Comparison of ENCODE assay signal across 10 cellular contexts in genomic region chr22:39528080-39528661, GRCh38. TPM values are rescaled to one million over a fixed set of nuclear protein-coding genes. Genes with fewer than 3 reads are reported as not detected.
DNase-seq lines count a peak whose midpoint lies in the region; ATAC-seq and TF ChIP-seq lines count a peak whose summit lies in the region.
"Had no signal": no experiment of that assay in that cellular context is flagged by ENCODE, and none has a peak within 500 bp of the region (broad histone marks: within the 10 kb centered on the region; RNA-seq: fewer than 3 reads in every experiment).

No MANE protein-coding gene starts in this region.

- no peak for DNase-seq in left ventricle myocardium inferior
- no peak for DNase-seq in Right ventricle myocardium superior
- DNase-seq in SK-N-DZ (ENCODE audit: low spot score), result peak; percentile 39
- DNase-seq in uterus, result no peak
- DNase-seq in SHP77 treated with DMSO at 0.1 percent for 48 hours (lab: John Stamatoyannopoulos, UW), result no peak
- no peak for DNase-seq in hepatic stellate cell (ENCODE audit: low spot score)
- no peak for DNase-seq in T1000 (lab: John Stamatoyannopoulos, UW)
- DNase-seq: KG1 had no signal

- no peaks in the 10 kb centered on the region for H3K9me3 ChIP-seq in left ventricle myocardium inferior (replicated peaks)
- H3K9me3 ChIP-seq in uterus, result no peaks in the 10 kb centered on the region

- TF ChIP-seq CTCF in left ventricle myocardium inferior (IDR thresholded peaks at IDR 0.05; ENCODE audit: borderline replicate concordance) (no peak), uterus (IDR thresholded peaks at IDR 0.05) (no peak)

- intact Hi-C loops in left ventricle myocardium inferior (cut with micrococcal nuclease), result no loop called here
- intact Hi-C loops in Right ventricle myocardium superior (cut with DNase I), result loop anchor here (10.0 kb wide), 2 partner anchors 183 to 353 kb away; partner anchors contain the start of gene SYNGR1
- intact Hi-C loops in uterus (cut with DNase I; ENCODE audit: low total_unique reads), result no loop called here

- ATAC-seq in Right ventricle myocardium superior (ENCODE audit: poor library complexity), result no peak
- ATAC-seq: right cardiac atrium had no signal

- no peak for TF ChIP-seq POLR2A in uterus (IDR thresholded peaks at IDR 0.05)

- H3K4me1 ChIP-seq in left ventricle myocardium inferior (peaks cover 80% of the 10 kb centered on the region), uterus (peaks cover 8 to 37% of the 10 kb centered on the region in 2 donors)

- H3K4me3 ChIP-seq in left ventricle myocardium inferior, result peak overlapping the region; percentile 51
- H3K4me3 ChIP-seq in uterus, result no peak overlapping the region

- peak overlapping the region; percentile 50 for H3K27ac ChIP-seq in left ventricle myocardium inferior (replicated peaks)
- peak overlapping the region; percentile 60 for H3K27ac ChIP-seq in layer of hippocampus (ENCODE audit: low read depth, low read length)
- H3K27ac ChIP-seq in uterus, result peak overlapping the region; percentile 32 to 51

- peaks cover 36% of the 10 kb centered on the region for H3K36me3 ChIP-seq in left ventricle myocardium inferior
- no peaks in the 10 kb centered on the region for H3K36me3 ChIP-seq in uterus

- H3K27me3 ChIP-seq in left ventricle myocardium inferior (ENCODE audit: low read depth) (no peaks in the 10 kb centered on the region), layer of hippocampus (ENCODE audit: control insufficient read depth, insufficient read depth, low read length) (no peaks in the 10 kb centered on the region), uterus (no peaks in the 10 kb centered on the region)

RNA-seq across cellular contexts. Expression of gene RPS19BP1, which starts 4.4 kb away (rescaled TPM):
- total RNA-seq in left ventricle myocardium inferior, result 59.3 TPM
- total RNA-seq in Right ventricle myocardium superior, result 59.0 TPM
- polyA plus RNA-seq in SK-N-DZ (2014; cell fraction: cytosol; rRNA removed), result 151 and 169 TPM in 2 replicates
- 143 and 168 TPM in 2 replicates for polyA plus RNA-seq in SK-N-DZ (2014; cell fraction: nucleus; rRNA removed)
- total RNA-seq in uterus, result 100 to 1,000 TPM in 1 of 4 donors, 10 to 100 TPM in 3; 24.5 to 125 (median 50.7) TPM

RNA-seq across cellular contexts. Expression of gene ATF4, which starts 7.8 kb away (rescaled TPM):
- total RNA-seq in left ventricle myocardium inferior (193 TPM), Right ventricle myocardium superior (200 TPM), uterus (100 to 1,000 TPM; 105 to 351 (median 293) TPM)
- polyA plus RNA-seq in SK-N-DZ (2014; cell fraction: cytosol; rRNA removed), result 496 and 507 TPM in 2 replicates
- polyA plus RNA-seq in SK-N-DZ (2014; cell fraction: nucleus; rRNA removed), result 518 and 549 TPM in 2 replicates

RNA-seq across cellular contexts. Expression of gene MIEF1, which starts 26.1 kb away (rescaled TPM):
- 15.5 TPM for total RNA-seq in left ventricle myocardium inferior
- 16.7 TPM for total RNA-seq in Right ventricle myocardium superior
- polyA plus RNA-seq in SK-N-DZ (2014; cell fraction: cytosol; rRNA removed), result 30.9 and 38.7 TPM in 2 replicates
- polyA plus RNA-seq in SK-N-DZ (2014; cell fraction: nucleus; rRNA removed), result 13.4 and 15.8 TPM in 2 replicates
- total RNA-seq in uterus, result 10 to 100 TPM in 3 of 4 donors, 1 to 10 TPM in 1; 6.9 to 23.3 (median 20.6) TPM

RNA-seq across cellular contexts. Expression of gene CACNA1I, which starts 42.4 kb away (rescaled TPM):
- total RNA-seq in left ventricle myocardium inferior (0.05 TPM), Right ventricle myocardium superior (0.03 TPM), uterus (under 1 TPM in 2 of 4 donors, not detected in 2; under 0.01 to 0.15 TPM)
- polyA plus RNA-seq in SK-N-DZ (2014; cell fraction: cytosol; rRNA removed), result not detected in 2 replicates
- polyA plus RNA-seq in SK-N-DZ (2014; cell fraction: nucleus; rRNA removed), result not detected in 2 replicates
